Comparison of ENCODE assay signal across 1 cellular context in genomic region chr22:20130739-20131592, GRCh38.
TF ChIP-seq lines count a peak whose summit lies in the region.

No MANE protein-coding gene starts in this region.

TF ChIP-seq in HepG2, 621 proteins besides CTCF, POLR2A, EP300 and RAD21 (continued from another document and continues in another):
- TF ChIP-seq ZBTB10 (CRISPR knock-in tag; IDR thresholded peaks at IDR 0.05; ENCODE audit: borderline replicate concordance) (no peak), ZBTB33 (CRISPR knock-in tag; IDR thresholded peaks at IDR 0.05) (no peak), ZBTB25 (CRISPR knock-in tag; IDR thresholded peaks at IDR 0.05) (0 out of 2 replicates have a peak, but pooled peaks have one; percentile 32), HNRNPL (IDR thresholded peaks at IDR 0.05; ENCODE audit: low read depth, low read length) (no peak), ZNF558 (CRISPR knock-in tag; IDR thresholded peaks at IDR 0.05; ENCODE audit: borderline replicate concordance) (no peak), ZNF557 (CRISPR knock-in tag; IDR thresholded peaks at IDR 0.05) (no peak), ZFP62 (CRISPR knock-in tag; IDR thresholded peaks at IDR 0.05) (no peak), HOXA3 (CRISPR knock-in tag; IDR thresholded peaks at IDR 0.05) (no peak; the same call in 1 of the 2 replicates), ZBTB46 (CRISPR knock-in tag; IDR thresholded peaks at IDR 0.05; ENCODE audit: borderline replicate concordance) (no peak), ZNF703 (CRISPR knock-in tag; IDR thresholded peaks at IDR 0.05; ENCODE audit: borderline replicate concordance) (no peak), NFYC (CRISPR knock-in tag; IDR thresholded peaks at IDR 0.05) (peak; percentile 68), ZNF276 (CRISPR knock-in tag; IDR thresholded peaks at IDR 0.05; ENCODE audit: low read depth) (peak; percentile 100), KDM5B (CRISPR knock-in tag; IDR thresholded peaks at IDR 0.05; ENCODE audit: borderline replicate concordance) (peak; percentile 36; the same call in 1 of the 2 replicates), MAFG (CRISPR knock-in tag; IDR thresholded peaks at IDR 0.05) (no peak), SNRNP70 (IDR thresholded peaks at IDR 0.05; ENCODE audit: low read depth, low read length) (no peak), ZNF260 (CRISPR knock-in tag; IDR thresholded peaks at IDR 0.05; ENCODE audit: borderline replicate concordance, low read depth) (no peak), ZNF3 (CRISPR knock-in tag; IDR thresholded peaks at IDR 0.05) (no peak), GABPA (IDR thresholded peaks at IDR 0.05; ENCODE audit: low read depth, low read length) (peak; percentile 64), GABPA (CRISPR knock-in tag; IDR thresholded peaks at IDR 0.05; ENCODE audit: low read depth) (peak; percentile 64), IRX3 (CRISPR knock-in tag; IDR thresholded peaks at IDR 0.05; ENCODE audit: borderline replicate concordance, low read depth) (no peak), ZFP36 (IDR thresholded peaks at IDR 0.05; ENCODE audit: borderline replicate concordance, low read depth, low read length, partially characterized antibody) (no peak), RBFOX2 (IDR thresholded peaks at IDR 0.05; ENCODE audit: low read depth, low read length) (peak; percentile 59), ZNF710 (CRISPR knock-in tag; IDR thresholded peaks at IDR 0.05; ENCODE audit: borderline replicate concordance) (no peak), KDM2A (CRISPR knock-in tag; IDR thresholded peaks at IDR 0.05; ENCODE audit: borderline replicate concordance, low read depth) (peak; percentile 75), MBD4 (IDR thresholded peaks at IDR 0.05; ENCODE audit: borderline replicate concordance, low read length) (no peak), SKI (IDR thresholded peaks at IDR 0.05; ENCODE audit: partially characterized antibody) (no peak), BATF2 (CRISPR knock-in tag; IDR thresholded peaks at IDR 0.05) (no peak), MAZ (IDR thresholded peaks at IDR 0.05; ENCODE audit: borderline replicate concordance, low read depth, low read length) (no peak), MAZ (CRISPR knock-in tag; IDR thresholded peaks at IDR 0.05; ENCODE audit: low read depth) (0 out of 2 replicates have a peak, but pooled peaks have one; percentile 53), CERS6 (CRISPR knock-in tag; IDR thresholded peaks at IDR 0.05) (no peak), SAP130 (CRISPR knock-in tag; IDR thresholded peaks at IDR 0.05; ENCODE audit: low read depth) (peak; percentile 58; the same call in 1 of the 2 replicates), CSRNP1 (CRISPR knock-in tag; IDR thresholded peaks at IDR 0.05) (0 out of 2 replicates have a peak, but pooled peaks have one; percentile 34), ZFY (CRISPR knock-in tag; IDR thresholded peaks at IDR 0.05) (peak; percentile 42; the same call in 1 of the 2 replicates), MED13 (CRISPR knock-in tag; IDR thresholded peaks at IDR 0.05) (no peak), PBX3 (CRISPR knock-in tag; IDR thresholded peaks at IDR 0.05; ENCODE audit: borderline replicate concordance) (no peak), SALL1 (CRISPR knock-in tag; IDR thresholded peaks at IDR 0.05) (peak; percentile 27), SUZ12 (IDR thresholded peaks at IDR 0.05; ENCODE audit: low read depth, low read length) (no peak), ZBTB20 (CRISPR knock-in tag; IDR thresholded peaks at IDR 0.05; ENCODE audit: borderline replicate concordance, low read depth) (no peak), ZNF574 (CRISPR knock-in tag; IDR thresholded peaks at IDR 0.05) (peak; percentile 10; the same call in 1 of the 2 replicates)
